Comparison of ENCODE assay signal across 25 cellular contexts in genomic region chr11:75107187-75107586, GRCh38. TPM values are rescaled to one million over a fixed set of nuclear protein-coding genes. Genes with fewer than 3 reads are reported as not detected.
DNase-seq lines count a peak whose midpoint lies in the region; TF ChIP-seq lines count a peak whose summit lies in the region.
"Had no signal": no experiment of that assay in that cellular context is flagged by ENCODE, and none has a peak within 500 bp of the region (broad histone marks: within the 10 kb centered on the region; RNA-seq: fewer than 3 reads in every experiment).

No MANE protein-coding gene starts in this region.

- TF ChIP-seq CTCF in choroid plexus epithelial cell (conservative IDR thresholded peaks at IDR 0.05; ENCODE audit: low read depth, low read length), result no peak

- DNase-seq in HCEC 1CT (peak; percentile 45), RKO (ENCODE audit: low spot score) (peak; percentile 53), choroid plexus epithelial cell (ENCODE audit: low read depth) (peak; percentile 26), renal cortical epithelial cell (ENCODE audit: low read depth) (peak; percentile 31), cerebellar cortex (ENCODE audit: low spot score) (no peak), GM19240 (ENCODE audit: insufficient read length, low spot score) (no peak), activated gamma-delta T cell (lab: John Stamatoyannopoulos, UW) (no peak)
- DNase-seq: activated CD8-positive, alpha-beta memory T cell treated with anti-CD3 and anti-CD28 coated beads for 24 hours; activated naive CD4-positive, alpha-beta T cell; activated T-cell treated with anti-CD3 and anti-CD28 coated beads, Interleukin-2, amount 50 U/mL, for 24 hours; amygdala; foreskin keratinocyte; hippocampal formation; Karpas-422; lower lobe of right lung; NCI-H1092; NCI-H1930; NCI-H345; NCI-H82; Right ventricle myocardium superior had no signal

- no peak overlapping the region for H3K4me3 ChIP-seq in choroid plexus epithelial cell (ENCODE audit: low read depth, low read length)
- H3K4me3 ChIP-seq: HAP-1, lower lobe of right lung, prostate gland, skin epidermis had no signal

RNA-seq across cellular contexts. Expression of gene OR2AT4, which starts 10.5 kb away (rescaled TPM):
- under 0.01 TPM in 1 of 2 replicates, not detected in the other for total RNA-seq in renal cortical epithelial cell
- total RNA-seq: foreskin keratinocyte, HT-29, lower lobe of right lung, Right ventricle myocardium superior, temporal lobe had no signal

RNA-seq across cellular contexts. Expression of gene SLCO2B1, which starts 43.7 kb away (rescaled TPM):
- total RNA-seq in renal cortical epithelial cell, result 4.2 and 60.3 TPM in 2 replicates
- total RNA-seq: foreskin keratinocyte had no signal

Comparison
In these comparisons a context has a peak if more than half of its experiments do, and no peak if none do; other contexts are left out.
1. DNase-seq: peak in HCEC 1CT (single experiment), RKO (single experiment), choroid plexus epithelial cell (single experiment) and renal cortical epithelial cell (single experiment); none in cerebellar cortex (single experiment), GM19240 (single experiment) and activated gamma-delta T cell (single experiment).